In the genomic region with DNA sequence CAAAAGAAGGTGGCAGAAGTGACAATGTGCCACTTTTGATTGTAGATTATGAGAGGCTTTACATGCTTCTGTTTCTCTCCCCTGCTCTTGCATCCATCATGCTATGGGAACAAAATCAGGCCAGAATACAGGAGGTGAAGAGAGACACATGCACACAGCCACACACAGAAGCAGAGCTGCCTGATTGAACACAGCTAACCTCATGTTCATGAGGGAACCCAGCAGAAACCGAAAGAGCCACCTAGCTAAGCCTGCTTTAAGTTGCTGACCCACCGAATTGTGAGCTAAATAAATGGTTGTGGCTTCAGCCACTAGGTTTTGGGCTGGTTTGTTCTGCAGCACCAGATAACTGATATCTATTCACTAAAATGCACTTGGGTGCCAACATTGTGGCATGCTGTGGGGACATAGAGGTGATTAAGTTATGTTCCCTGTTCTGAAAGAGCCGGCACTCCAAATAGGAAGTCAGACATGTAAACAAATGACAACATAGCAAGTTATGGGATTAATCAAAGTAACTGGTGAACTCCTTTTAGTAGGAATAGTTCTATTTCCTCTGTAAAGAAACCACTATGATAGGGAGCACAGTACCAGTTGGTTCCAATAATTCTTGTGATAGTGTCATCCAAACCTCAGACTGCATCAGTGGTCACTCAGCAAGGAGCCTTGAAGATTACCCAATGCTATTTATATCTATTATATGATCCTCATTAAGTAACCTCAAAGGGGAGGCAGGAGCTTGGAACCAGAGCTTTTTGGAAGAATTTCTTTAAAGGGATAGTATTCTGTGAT, we compare ENCODE assay signal across 11 cellular contexts.
DNase-seq lines count a peak whose midpoint lies in the region; ATAC-seq, FAIRE-seq and TF ChIP-seq lines count a peak whose summit lies in the region.
"Had no signal": no experiment of that assay in that cellular context is flagged by ENCODE, and none has a peak within 500 bp of the region (broad histone marks: within the 10 kb centered on the region; RNA-seq: fewer than 3 reads in every experiment).

No MANE protein-coding gene starts in this region.

- FAIRE-seq in D721Med (lab: Jason Lieb, UNC): no peak

- no peak overlapping the region for H3K9ac ChIP-seq in rectal smooth muscle tissue (ENCODE audit: low read length)

- H3K36me3 ChIP-seq in rectal smooth muscle tissue (ENCODE audit: control insufficient read depth, insufficient read depth, low read length): no peaks in the 10 kb centered on the region

- ATAC-seq in GM18873 (IDR thresholded peaks at IDR 0.05; ENCODE audit: low FRiP score, unreplicated experiment) (peak; percentile 61), HG02763 (IDR thresholded peaks at IDR 0.05; ENCODE audit: unreplicated experiment) (peak; percentile 73)
- ATAC-seq in activated CD4-positive, alpha-beta T cell treated with anti-CD3 and anti-CD28 coated beads for 36 hours: no peak
- ATAC-seq: left colon had no signal

- peaks cover 23% of the 10 kb centered on the region for H3K4me1 Mint-ChIP-seq in activated CD4-positive, alpha-beta T cell treated with anti-CD3 and anti-CD28 coated beads for 36 hours

- TF ChIP-seq CTCF in D721Med (IDR thresholded peaks at IDR 0.05; ENCODE audit: insufficient read depth, missing control alignments): no peak

- POLR2A ChIA-PET in activated CD4-positive, alpha-beta T cell treated with anti-CD3 and anti-CD28 coated beads for 36 hours (lab: Charles Lee): no interaction called here

- H3K36me3 Mint-ChIP-seq in activated CD4-positive, alpha-beta T cell treated with anti-CD3 and anti-CD28 coated beads for 36 hours (ENCODE audit: low read depth): no peaks in the 10 kb centered on the region

- H3K27ac ChIP-seq in rectal smooth muscle tissue (ENCODE audit: low read depth, low read length): peak overlapping the region; percentile 50

- no peak overlapping the region for H3K4me3 Mint-ChIP-seq in activated CD4-positive, alpha-beta T cell treated with anti-CD3 and anti-CD28 coated beads for 36 hours

- no peak overlapping the region for H3K27ac Mint-ChIP-seq in activated CD4-positive, alpha-beta T cell treated with anti-CD3 and anti-CD28 coated beads for 36 hours

- no peaks in the 10 kb centered on the region for H3K9me3 Mint-ChIP-seq in activated CD4-positive, alpha-beta T cell treated with anti-CD3 and anti-CD28 coated beads for 36 hours (ENCODE audit: low read depth)

- CTCF ChIA-PET in activated CD4-positive, alpha-beta T cell treated with anti-CD3 and anti-CD28 coated beads for 36 hours (lab: Charles Lee): interaction anchor here (0.6 kb wide), 1 partner anchor 258 kb away, joined by 3 read pairs; no protein-coding TSS in a partner anchor

- peaks cover 29% of the 10 kb centered on the region for H3K27me3 Mint-ChIP-seq in activated CD4-positive, alpha-beta T cell treated with anti-CD3 and anti-CD28 coated beads for 36 hours

- H3K27me3 ChIP-seq in rectal smooth muscle tissue (ENCODE audit: control insufficient read depth, insufficient read depth, low read length): no peaks in the 10 kb centered on the region

- peak; percentile 85 for DNase-seq in OCI-M1 (lab: John Stamatoyannopoulos, UW)
- DNase-seq in activated CD4-positive, alpha-beta T cell treated with anti-CD3 and anti-CD28 coated beads for 36 hours: no peak
- DNase-seq in T1000 (lab: John Stamatoyannopoulos, UW): no peak
- no peak for DNase-seq in activated naive CD4-positive, alpha-beta T cell treated with Interleukin-2 at 50 U/mL for 16 hours
- no peak for DNase-seq in D721Med (ENCODE audit: insufficient read length, low spot score)
- DNase-seq: amygdala; left colon; NK-92 treated with Interleukin-12 subunit alpha and Interleukin-12 subunit beta, amount 100 ng/mL, for 24 hours had no signal

- H3K4me1 ChIP-seq in rectal smooth muscle tissue (ENCODE audit: control insufficient read depth, insufficient read depth, low read length): peaks cover 28% of the 10 kb centered on the region

- H3K4me3 ChIP-seq in rectal smooth muscle tissue (ENCODE audit: low read length): no peak overlapping the region

- intact Hi-C loops in activated CD4-positive, alpha-beta T cell treated with anti-CD3 and anti-CD28 coated beads for 36 hours (cut with DNase I, micrococcal nuclease): no loop called here
